27 cellular contexts compared by ENCODE assay signal in genomic region chr4:76095568-76095967, GRCh38. TPM values are rescaled to one million over a fixed set of nuclear protein-coding genes. Genes with fewer than 3 reads are reported as not detected.
"Had no signal": no experiment of that assay in that cellular context is flagged by ENCODE, and none has a peak within 500 bp of the region (broad histone marks: within the 10 kb centered on the region; RNA-seq: fewer than 3 reads in every experiment).

No MANE protein-coding gene starts in this region.

- H3K4me1 Mint-ChIP-seq: activated CD4-positive, alpha-beta T cell treated with anti-CD3 and anti-CD28 coated beads, Interleukin-2, amount 10 ng/mL, durations not matched to agents 7 days and 5 days; activated naive CD8-positive, alpha-beta T cell treated with anti-CD3 and anti-CD28 coated beads, Interleukin-2, amount 50 U/mL, for 24 hours had no signal

- H3K27ac ChIP-seq: ascending aorta, body of pancreas, cardiac muscle cell, Peyer's patch had no signal

- H3K27me3 ChIP-seq: ascending aorta, body of pancreas, cardiac muscle cell, Peyer's patch had no signal

- H3K36me3 Mint-ChIP-seq: activated CD4-positive, alpha-beta memory T cell treated with anti-CD3 and anti-CD28 coated beads for 36 hours; activated naive CD4-positive, alpha-beta T cell treated with anti-CD3 and anti-CD28 coated beads, Interleukin-2, amount 50 U/mL, for 72 hours had no signal

- H3K4me3 ChIP-seq: ascending aorta, body of pancreas, cardiac muscle cell, K562, Peyer's patch had no signal

- H3K4me3 Mint-ChIP-seq: activated B cell treated with CpG ODN at 0.5 μM for 24 hours; activated CD4-positive, alpha-beta memory T cell treated with anti-CD3 and anti-CD28 coated beads for 36 hours; activated CD4-positive, alpha-beta T cell treated with anti-CD3 and anti-CD28 coated beads, Interleukin-2, amount 10 ng/mL, durations not matched to agents 7 days and 5 days; activated naive CD8-positive, alpha-beta T cell treated with anti-CD3 and anti-CD28 coated beads, Interleukin-2, amount 50 U/mL, for 24 hours; activated T-cell treated with anti-CD3 and anti-CD28 coated beads, Interleukin-2, amount 50 U/mL, for 4 hours; T-helper 17 cell had no signal

- H3K27ac Mint-ChIP-seq: activated B cell treated with CpG ODN at 0.5 μM for 24 hours; activated CD4-positive, alpha-beta memory T cell treated with anti-CD3 and anti-CD28 coated beads for 36 hours; activated CD4-positive, alpha-beta T cell treated with anti-CD3 and anti-CD28 coated beads, Interleukin-2, amount 10 ng/mL, durations not matched to agents 7 days and 5 days; activated naive CD4-positive, alpha-beta T cell treated with anti-CD3 and anti-CD28 coated beads, Interleukin-2, amount 50 U/mL, for 72 hours; activated naive CD8-positive, alpha-beta T cell treated with anti-CD3 and anti-CD28 coated beads, Interleukin-2, amount 50 U/mL, for 24 hours; T-helper 17 cell had no signal

- H3K4me1 ChIP-seq: ascending aorta, body of pancreas, Peyer's patch had no signal

- DNase-seq: activated B cell treated with CpG ODN at 0.5 μM for 24 hours; activated CD4-positive, alpha-beta memory T cell treated with anti-CD3 and anti-CD28 coated beads for 36 hours; activated CD4-positive, alpha-beta T cell treated with anti-CD3 and anti-CD28 coated beads for 1 hour; activated CD4-positive, alpha-beta T cell treated with anti-CD3 and anti-CD28 coated beads, Interleukin-2, amount 10 ng/mL, durations not matched to agents 7 days and 5 days; activated CD8-positive, alpha-beta memory T cell treated with anti-CD3 and anti-CD28 coated beads for 24 hours; activated effector memory CD4-positive, alpha-beta T cell treated with anti-CD3 and anti-CD28 coated beads, Interleukin-2, amount 50 U/mL, for 16 hours; activated naive CD4-positive, alpha-beta T cell treated with Interleukin-2 at 50 U/mL for 16 hours; activated naive CD8-positive, alpha-beta T cell treated with anti-CD3 and anti-CD28 coated beads, Interleukin-2, amount 50 U/mL, for 24 hours; activated T-cell treated with anti-CD3 and anti-CD28 coated beads, Interleukin-2, amount 50 U/mL, for 4 hours; amniotic stem cell; body of pancreas; cerebellar nuclear complex; Karpas-422; NCI-H1417; NCI-H1930; NCI-H345; NCI-H510A; NCI-H526 treated with DMSO at 0.1 percent for 48 hours; NCI-H82; Peyer's patch; SHP77 treated with DMSO at 0.1 percent for 48 hours; T-helper 17 cell; T-helper 9 cell had no signal

- H3K36me3 ChIP-seq: ascending aorta, cardiac muscle cell, Peyer's patch had no signal

- H3K9me3 Mint-ChIP-seq: activated B cell treated with CpG ODN at 0.5 μM for 24 hours; activated CD4-positive, alpha-beta memory T cell treated with anti-CD3 and anti-CD28 coated beads for 36 hours; activated CD4-positive, alpha-beta T cell treated with anti-CD3 and anti-CD28 coated beads, Interleukin-2, amount 10 ng/mL, durations not matched to agents 7 days and 5 days; activated naive CD4-positive, alpha-beta T cell treated with anti-CD3 and anti-CD28 coated beads, Interleukin-2, amount 50 U/mL, for 72 hours; activated naive CD8-positive, alpha-beta T cell treated with anti-CD3 and anti-CD28 coated beads, Interleukin-2, amount 50 U/mL, for 24 hours; activated T-cell treated with anti-CD3 and anti-CD28 coated beads, Interleukin-2, amount 50 U/mL, for 4 hours had no signal

- ATAC-seq: activated naive CD4-positive, alpha-beta T cell treated with anti-CD3 and anti-CD28 coated beads, Interleukin-2, amount 50 U/mL, for 72 hours; activated naive CD8-positive, alpha-beta T cell treated with anti-CD3 and anti-CD28 coated beads, Interleukin-2, amount 50 U/mL, for 24 hours; activated T-cell treated with anti-CD3 and anti-CD28 coated beads, Interleukin-2, amount 50 U/mL, for 4 hours; body of pancreas; K562; T-helper 17 cell had no signal

- H3K9me3 ChIP-seq: ascending aorta, body of pancreas, Peyer's patch had no signal

RNA-seq across cellular contexts. Expression of gene ART3, which starts 21.1 kb away (rescaled TPM):
- total RNA-seq: activated B cell treated with CpG ODN at 0.5 μM for 24 hours; activated CD4-positive, alpha-beta T cell treated with anti-CD3 and anti-CD28 coated beads, Interleukin-2, amount 10 ng/mL, durations not matched to agents 7 days and 5 days; ascending aorta; T-helper 17 cell had no signal

RNA-seq across cellular contexts. Expression of gene CXCL11, which starts 59.7 kb away (rescaled TPM):
- total RNA-seq: activated B cell treated with CpG ODN at 0.5 μM for 24 hours; activated CD4-positive, alpha-beta memory T cell treated with anti-CD3 and anti-CD28 coated beads for 36 hours; activated CD4-positive, alpha-beta T cell treated with anti-CD3 and anti-CD28 coated beads, Interleukin-2, amount 10 ng/mL, durations not matched to agents 7 days and 5 days; ascending aorta; cardiac muscle cell; Peyer's patch; T-helper 17 cell had no signal
- polyA plus RNA-seq: cardiac muscle cell had no signal
